10 cellular contexts compared by ENCODE assay signal in genomic region chr12:55492078-55492477, GRCh38. TPM values are rescaled to one million over a fixed set of nuclear protein-coding genes. Genes with fewer than 3 reads are reported as not detected.
"Had no signal": no experiment of that assay in that cellular context is flagged by ENCODE, and none has a peak within 500 bp of the region (broad histone marks: within the 10 kb centered on the region; RNA-seq: fewer than 3 reads in every experiment).

OR6C68 (plus strand) TSS chr12:55492378; CDS start chr12:55492378, 0 bp downstream.

- ATAC-seq: GM23338, K562 had no signal

- H3K4me3 ChIP-seq: GM23338, K562 had no signal

- FAIRE-seq: H1, H54, HTR-8/SVneo, K562 had no signal

- DNase-seq: H9, HCEC 1CT, IMR-90, KG1 had no signal

- H3K4me2 ChIP-seq: GM23338 had no signal

RNA-seq across cellular contexts. Expression of gene OR6C68, which starts in this region (rescaled TPM):
- total RNA-seq: GM23338, H1, H9, HT-29, IMR-90, K562 had no signal
- polyA plus RNA-seq: GM23338, H1, IMR-90, K562 had no signal
